In the genomic region with DNA sequence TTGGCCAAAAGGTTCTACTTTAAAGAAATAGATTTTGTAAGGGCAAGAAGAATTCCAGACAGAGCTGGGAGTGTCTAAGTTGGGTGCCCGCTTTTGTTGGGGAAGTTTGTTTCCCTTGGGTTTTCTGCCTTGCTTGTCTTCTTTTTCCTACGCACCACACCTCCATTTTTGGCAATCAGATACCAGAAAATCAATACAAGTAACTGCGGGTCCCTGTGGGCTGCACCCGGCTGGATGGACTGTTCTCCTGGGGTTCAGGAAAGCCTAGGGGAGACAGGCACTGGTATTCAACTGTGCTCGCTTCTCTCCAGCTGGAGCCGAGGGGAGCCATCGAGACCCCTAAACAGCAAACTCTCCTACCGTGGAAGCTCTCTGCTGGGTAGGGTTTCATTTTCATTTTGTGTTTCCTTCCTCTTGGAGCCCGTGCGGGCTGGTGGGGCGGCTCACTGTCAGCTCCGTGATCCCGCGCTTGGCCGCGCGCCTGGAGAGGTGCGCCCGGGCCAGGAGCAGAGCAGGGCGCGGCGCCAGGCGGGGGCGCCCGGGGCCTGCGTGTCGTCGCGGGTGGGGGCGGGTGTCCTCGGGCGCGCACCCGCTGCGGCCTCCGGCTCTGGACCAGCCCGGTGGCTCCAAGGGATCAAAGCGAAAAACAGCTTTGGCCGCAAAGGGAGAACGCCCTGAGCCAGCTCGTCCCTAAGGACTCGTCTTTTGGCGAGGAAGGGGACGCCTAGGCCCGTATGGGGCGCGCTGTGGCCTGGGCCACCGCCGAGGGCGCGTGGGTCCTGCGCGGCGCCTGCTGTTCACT, we compare ENCODE assay signal across 8 cellular contexts.
A peak's percentile ranks its signal among the peaks of the same experiment; 100 is the strongest.
DNase-seq lines count a peak whose midpoint lies in the region; TF ChIP-seq lines count a peak whose summit lies in the region.

No MANE protein-coding gene starts in this region.

- DNase-seq in activated T-cell treated with anti-CD3 and anti-CD28 coated beads, Interleukin-2, amount 50 U/mL, for 24 hours, result peak; percentile 31
- no peak for DNase-seq in activated T-cell treated with anti-CD3 and anti-CD28 coated beads, Interleukin-2, amount 50 U/mL, for 1 hour
- DNase-seq in SK-N-MC (ENCODE audit: low read depth, low spot score), result no peak
- peak; percentile 23 for DNase-seq in epithelial cell of esophagus (ENCODE audit: low read depth)
- peak; percentile 35 to 80 for DNase-seq in mesothelial cell of epicardium (ENCODE audit: low spot score in 2 of 2, unreplicated experiment in 2 of 2)
- peak; percentile 60 for DNase-seq in transverse colon
- DNase-seq in KBM-7, result no peak
- no peak for DNase-seq in HCEC 1CT

- H3K9me3 ChIP-seq in SK-N-MC (ENCODE audit: low read depth, low read length), result no peaks in the 10 kb centered on the region
- H3K9me3 ChIP-seq in transverse colon, result no peaks in the 10 kb centered on the region

- H3K27ac Mint-ChIP-seq in activated T-cell treated with anti-CD3 and anti-CD28 coated beads, Interleukin-2, amount 50 U/mL, for 24 hours, result no peak overlapping the region
- peak overlapping the region; percentile 89 for H3K27ac Mint-ChIP-seq in mesothelial cell of epicardium

- no peak for TF ChIP-seq EP300 in transverse colon (IDR thresholded peaks at IDR 0.05; ENCODE audit: low read depth)

- no peaks in the 10 kb centered on the region for H3K36me3 ChIP-seq in SK-N-MC (ENCODE audit: insufficient read depth, low read length)
- no peaks in the 10 kb centered on the region for H3K36me3 ChIP-seq in transverse colon

- H3K27me3 ChIP-seq in transverse colon, result no peaks in the 10 kb centered on the region

- H3K9me3 Mint-ChIP-seq in activated T-cell treated with anti-CD3 and anti-CD28 coated beads, Interleukin-2, amount 50 U/mL, for 24 hours, result no peaks in the 10 kb centered on the region
- no peaks in the 10 kb centered on the region for H3K9me3 Mint-ChIP-seq in mesothelial cell of epicardium

- intact Hi-C loops in transverse colon (cut with DNase I; ENCODE audit: low total_unique reads), result no loop called here

- peaks cover 3% of the 10 kb centered on the region for H3K4me1 Mint-ChIP-seq in activated T-cell treated with anti-CD3 and anti-CD28 coated beads, Interleukin-2, amount 50 U/mL, for 24 hours (ENCODE audit: low read depth)
- peaks cover 26% of the 10 kb centered on the region for H3K4me1 Mint-ChIP-seq in mesothelial cell of epicardium

- peaks cover 0 to 15% (median 5%) of the 10 kb centered on the region in 4 donors for H3K4me1 ChIP-seq in transverse colon

- peak overlapping the region; percentile 68 for H3K4me3 Mint-ChIP-seq in activated T-cell treated with anti-CD3 and anti-CD28 coated beads, Interleukin-2, amount 50 U/mL, for 24 hours
- H3K4me3 Mint-ChIP-seq in mesothelial cell of epicardium, result peak overlapping the region; percentile 66

- H3K4me3 ChIP-seq in SK-N-MC (peak overlapping the region; percentile 73), epithelial cell of esophagus (ENCODE audit: low read length) (peak overlapping the region; percentile 32), transverse colon (peak overlapping the region; percentile 43 to 62 (median 51))

- H3K27me3 Mint-ChIP-seq in activated T-cell treated with anti-CD3 and anti-CD28 coated beads, Interleukin-2, amount 50 U/mL, for 24 hours, result peaks cover 31% of the 10 kb centered on the region
- H3K27me3 Mint-ChIP-seq in mesothelial cell of epicardium (ENCODE audit: low read depth), result peaks cover 15% of the 10 kb centered on the region

- TF ChIP-seq POLR2A in transverse colon (IDR thresholded peaks at IDR 0.05), result no peak

- no peaks in the 10 kb centered on the region for H3K36me3 Mint-ChIP-seq in activated T-cell treated with anti-CD3 and anti-CD28 coated beads, Interleukin-2, amount 50 U/mL, for 24 hours (ENCODE audit: low read depth)
- H3K36me3 Mint-ChIP-seq in mesothelial cell of epicardium, result no peaks in the 10 kb centered on the region

- peak overlapping the region; percentile 71 for H3K27ac ChIP-seq in SK-N-MC
- H3K27ac ChIP-seq in transverse colon, result peak overlapping the region; percentile 67 to 85 (median 78)

- in situ Hi-C loops in transverse colon (cut with MboI; ENCODE audit: low pct_ligation_motif_present in 1 of 4, low pct_unique_long_range_greater_than_20kb in 1 of 4, low sequenced_read_pairs in 3 of 4) (no loop called here), KBM-7 (cut with MboI; ENCODE audit: low pct_unique_long_range_greater_than_20kb, low sequenced_read_pairs) (no loop called here)

- WGBS in transverse colon (ENCODE audit: low coverage in 1 of 2), 2 donors, result 0 to 8% methylated on average over 2 to 54 of the region's 54 CpGs

- H3K9ac ChIP-seq in SK-N-MC (ENCODE audit: insufficient read length), result peak overlapping the region; percentile 67

- no peak for TF ChIP-seq CTCF in epithelial cell of esophagus (IDR thresholded peaks at IDR 0.05; ENCODE audit: insufficient read depth, low read depth, low read length, missing control alignments)
- TF ChIP-seq CTCF in mesothelial cell of epicardium (IDR thresholded peaks at IDR 0.05; ENCODE audit: unreplicated experiment), result no peak
- no peak for TF ChIP-seq CTCF in transverse colon (IDR thresholded peaks at IDR 0.05)

Comparison
In these comparisons a context has a peak if more than half of its experiments do, and no peak if none do; other contexts are left out.
1. DNase-seq: peak in activated T-cell treated with anti-CD3 and anti-CD28 coated beads, Interleukin-2, amount 50 U/mL, for 24 hours (single experiment), epithelial cell of esophagus (single experiment), mesothelial cell of epicardium (2 of 2) and transverse colon (single experiment); none in activated T-cell treated with anti-CD3 and anti-CD28 coated beads, Interleukin-2, amount 50 U/mL, for 1 hour (single experiment), SK-N-MC (single experiment), KBM-7 (single experiment) and HCEC 1CT (single experiment).
2. Peak in every context shown above with its lines, with median percentiles within 50 percentile points of each other: H3K4me3 ChIP-seq.